Comparison of ENCODE assay signal across 9 cellular contexts in genomic region chr22:32801001-32801435, GRCh38. TPM values are rescaled to one million over a fixed set of nuclear protein-coding genes. Genes with fewer than 3 reads are reported as not detected.
DNase-seq lines count a peak whose midpoint lies in the region; ATAC-seq and TF ChIP-seq lines count a peak whose summit lies in the region.
"Had no signal": no experiment of that assay in that cellular context is flagged by ENCODE, and none has a peak within 500 bp of the region (broad histone marks: within the 10 kb centered on the region; RNA-seq: fewer than 3 reads in every experiment).

No MANE protein-coding gene starts in this region.

- no peaks in the 10 kb centered on the region for H3K9me3 ChIP-seq in HUES48 (ENCODE audit: control insufficient read depth, insufficient read depth, low read length)
- H3K9me3 ChIP-seq in colonic mucosa = no peaks in the 10 kb centered on the region
- H3K9me3 ChIP-seq in right lobe of liver = no peaks in the 10 kb centered on the region
- H3K9me3 ChIP-seq in stomach = no peaks in the 10 kb centered on the region

- DNase-seq in colonic mucosa (no peak), right lobe of liver (no peak), stomach (no peak), posterior vena cava (ENCODE audit: low spot score) (no peak), SK-N-DZ (ENCODE audit: low spot score) (no peak)
- no peak for DNase-seq in activated T-cell treated with anti-CD3 and anti-CD28 coated beads, Interleukin-2, amount 50 U/mL, for 48 hours

- intact Hi-C loops in colonic mucosa (cut with DNase I) = no loop called here
- intact Hi-C loops in right lobe of liver (cut with DNase I) = no loop called here
- intact Hi-C loops in stomach (cut with DNase I; ENCODE audit: low total_unique reads) = no loop called here
- intact Hi-C loops in posterior vena cava (cut with DNase I) = loop anchor here in 1 of 2 donors (5.0 kb wide), 1 partner anchor 144 kb away; no protein-coding TSS in a partner anchor

- ATAC-seq in right lobe of liver = peak in 1 of 4 donors; percentile 1
- ATAC-seq in HG03175 (IDR thresholded peaks at IDR 0.05; ENCODE audit: unreplicated experiment) = no peak

- peaks cover 33% of the 10 kb centered on the region for H3K27me3 ChIP-seq in HUES48 (ENCODE audit: control insufficient read depth, insufficient read depth, low read length)
- H3K27me3 ChIP-seq in colonic mucosa = peaks cover 14% of the 10 kb centered on the region
- H3K27me3 ChIP-seq in right lobe of liver = no peaks in the 10 kb centered on the region
- peaks cover 0 to 49% (median 30%) of the 10 kb centered on the region in 3 donors for H3K27me3 ChIP-seq in stomach

- TF ChIP-seq CTCF in colonic mucosa (IDR thresholded peaks at IDR 0.05) (no peak), right lobe of liver (IDR thresholded peaks at IDR 0.05) (no peak), stomach (IDR thresholded peaks at IDR 0.05) (no peak)

- H3K9ac ChIP-seq in HUES48 (ENCODE audit: low read depth, low read length) = 0 out of 2 replicates have a peak overlapping the region, but pooled peaks have one; percentile 47
- H3K9ac ChIP-seq in colonic mucosa (ENCODE audit: low read depth in 2 of 2, low read length in 2 of 2) = peak overlapping the region in 1 of 2 donors; percentile 42

- TF ChIP-seq POLR2A in right lobe of liver (IDR thresholded peaks at IDR 0.05) (no peak), stomach (IDR thresholded peaks at IDR 0.05) (no peak)

- no peak overlapping the region for H3K27ac ChIP-seq in HUES48 (ENCODE audit: low read depth, low read length)
- peak overlapping the region; percentile 40 for H3K27ac ChIP-seq in colonic mucosa
- peak overlapping the region; percentile 47 to 92 (median 81) for H3K27ac ChIP-seq in right lobe of liver
- peak overlapping the region; percentile 73 to 91 (median 87) for H3K27ac ChIP-seq in stomach

- H3K36me3 ChIP-seq in HUES48 (ENCODE audit: control insufficient read depth, insufficient read depth, low read length) = no peaks in the 10 kb centered on the region
- no peaks in the 10 kb centered on the region for H3K36me3 ChIP-seq in colonic mucosa
- no peaks in the 10 kb centered on the region for H3K36me3 ChIP-seq in right lobe of liver
- H3K36me3 ChIP-seq in stomach = no peaks in the 10 kb centered on the region

- TF ChIP-seq EP300 in stomach (IDR thresholded peaks at IDR 0.05) = no peak

- 80% methylated on average over 1 of the region's 9 CpGs for WGBS in right lobe of liver (ENCODE audit: insufficient coverage, low coverage, low lambda C conversion rate, missing lambda C conversion rate)
- 29 to 35% (median 32%) methylated on average over 9 of the region's 9 CpGs for WGBS in stomach, 5 donors

- peak overlapping the region; percentile 53 for H3K4me3 ChIP-seq in HUES48 (ENCODE audit: low read depth, low read length)
- H3K4me3 ChIP-seq in colonic mucosa = peak overlapping the region; percentile 43
- peak overlapping the region; percentile 66 to 79 (median 71) for H3K4me3 ChIP-seq in right lobe of liver
- H3K4me3 ChIP-seq in stomach = peak overlapping the region; percentile 69 to 82 (median 72)

- H3K4me1 ChIP-seq in HUES48 (ENCODE audit: control insufficient read depth, insufficient read depth, low read length) = peaks cover 24% of the 10 kb centered on the region
- no peaks in the 10 kb centered on the region for H3K4me1 ChIP-seq in colonic mucosa
- peaks cover 0 to 18% (median 7%) of the 10 kb centered on the region in 4 donors for H3K4me1 ChIP-seq in right lobe of liver
- H3K4me1 ChIP-seq in stomach = peaks cover 5 to 42% (median 31%) of the 10 kb centered on the region in 4 donors

RNA-seq across cellular contexts. Expression of gene TIMP3, which starts 0.5 kb away (rescaled TPM):
- 10 to 100 TPM; 13.3 to 33.6 TPM for total RNA-seq in colonic mucosa
- 10 to 100 TPM; 21.9 to 58.6 (median 52.7) TPM for total RNA-seq in right lobe of liver
- total RNA-seq in stomach = 100 to 1,000 TPM; 103 to 248 (median 212) TPM
- polyA plus RNA-seq in stomach = 10 to 100 TPM; 30.4 to 55.9 (median 39.4) TPM
- total RNA-seq in posterior vena cava = 100 to 1,000 TPM; 344 to 654 TPM
- polyA plus RNA-seq in SK-N-DZ (2014; cell fraction: cytosol; rRNA removed) = not detected in 2 replicates
- polyA plus RNA-seq in SK-N-DZ (2014; cell fraction: nucleus; rRNA removed) = 0.09 TPM in 1 of 2 replicates, not detected in the other
- polyA plus RNA-seq: IgD-negative memory B cell had no signal
